In genomic region chr4:139131209-139131870, GRCh38 we compare ENCODE assay signal across 25 cellular contexts.
"Had no signal": no experiment of that assay in that cellular context is flagged by ENCODE, and none has a peak within 500 bp of the region (broad histone marks: within the 10 kb centered on the region; RNA-seq: fewer than 3 reads in every experiment).

No MANE protein-coding gene starts in this region.

- FAIRE-seq: islet of Langerhans had no signal

- H3K4me1 ChIP-seq: psoas muscle had no signal

- H3K4me1 Mint-ChIP-seq: activated B cell treated with CpG ODN at 0.5 μM for 24 hours; activated naive CD8-positive, alpha-beta T cell treated with anti-CD3 and anti-CD28 coated beads, Interleukin-2, amount 10 ng/mL, durations not matched to agents 7 days and 5 days; nephron had no signal

- DNase-seq: activated B cell treated with CpG ODN at 0.5 μM for 24 hours; activated CD4-positive, alpha-beta memory T cell treated with anti-CD3 and anti-CD28 coated beads for 36 hours; activated CD4-positive, alpha-beta T cell treated with anti-CD3 and anti-CD28 coated beads for 48 hours; activated naive CD4-positive, alpha-beta T cell treated with anti-CD3 and anti-CD28 coated beads for 36 hours; activated naive CD8-positive, alpha-beta T cell treated with anti-CD3 and anti-CD28 coated beads, Interleukin-2, amount 10 ng/mL, durations not matched to agents 7 days and 5 days; activated T-cell treated with anti-CD3 and anti-CD28 coated beads, Interleukin-2, amount 50 U/mL, for 48 hours; amniotic stem cell; cerebellar nuclear complex; cortex of kidney; endodermal cell; esophagus squamous epithelium; heart left ventricle; ovary; psoas muscle; right cardiac atrium; stimulated activated CD4-positive, alpha-beta T cell treated with anti-CD3 and anti-CD28 coated beads, Interleukin-12 subunit alpha, Interleukin-12 subunit beta, amount 100 ng/mL, for 4 hours; stimulated activated CD4-positive, alpha-beta T cell treated with anti-CD3 and anti-CD28 coated beads, Interleukin-4, amount 100 ng/mL, for 4 hours; stimulated activated naive CD8-positive, alpha-beta T cell treated with anti-CD3 and anti-CD28 coated beads, Interleukin-15, Interleukin-2, amounts not matched to agents 100 U/mL and 50 U/mL, for 24 hours; T1000; thyroid gland had no signal

- H3K27me3 Mint-ChIP-seq: activated B cell treated with CpG ODN at 0.5 μM for 24 hours; activated CD4-positive, alpha-beta memory T cell treated with anti-CD3 and anti-CD28 coated beads for 36 hours; memory B cell had no signal

- ATAC-seq: gastroesophageal sphincter; heart left ventricle; psoas muscle; right cardiac atrium; stimulated activated naive CD8-positive, alpha-beta T cell treated with anti-CD3 and anti-CD28 coated beads, Interleukin-15, Interleukin-2, amounts not matched to agents 100 U/mL and 50 U/mL, for 24 hours had no signal

- H3K36me3 ChIP-seq: ovary, thyroid gland had no signal

- H3K9me3 ChIP-seq: esophagus squamous epithelium, gastroesophageal sphincter, heart left ventricle, neutrophil, ovary, psoas muscle, thyroid gland had no signal

- H3K4me3 ChIP-seq: esophagus squamous epithelium, gastroesophageal sphincter, heart left ventricle, ovary, psoas muscle, thyroid gland had no signal

- H3K4me3 Mint-ChIP-seq: activated B cell treated with CpG ODN at 0.5 μM for 24 hours; activated CD4-positive, alpha-beta memory T cell treated with anti-CD3 and anti-CD28 coated beads for 36 hours; activated naive CD4-positive, alpha-beta T cell treated with anti-CD3 and anti-CD28 coated beads for 36 hours; activated naive CD8-positive, alpha-beta T cell treated with anti-CD3 and anti-CD28 coated beads, Interleukin-2, amount 10 ng/mL, durations not matched to agents 7 days and 5 days; endodermal cell; memory B cell; nephron had no signal

- H3K27ac ChIP-seq: esophagus squamous epithelium, gastroesophageal sphincter, heart left ventricle, neutrophil, ovary, psoas muscle had no signal

- H3K27ac Mint-ChIP-seq: activated B cell treated with CpG ODN at 0.5 μM for 24 hours; activated CD4-positive, alpha-beta memory T cell treated with anti-CD3 and anti-CD28 coated beads for 36 hours; activated naive CD4-positive, alpha-beta T cell treated with anti-CD3 and anti-CD28 coated beads for 36 hours; activated naive CD8-positive, alpha-beta T cell treated with anti-CD3 and anti-CD28 coated beads, Interleukin-2, amount 10 ng/mL, durations not matched to agents 7 days and 5 days; memory B cell; nephron had no signal

- H3K27me3 ChIP-seq: esophagus squamous epithelium, gastroesophageal sphincter, heart left ventricle, neutrophil, ovary, thyroid gland had no signal
